Comparison of ENCODE assay signal across 9 cellular contexts in the genomic region with DNA sequence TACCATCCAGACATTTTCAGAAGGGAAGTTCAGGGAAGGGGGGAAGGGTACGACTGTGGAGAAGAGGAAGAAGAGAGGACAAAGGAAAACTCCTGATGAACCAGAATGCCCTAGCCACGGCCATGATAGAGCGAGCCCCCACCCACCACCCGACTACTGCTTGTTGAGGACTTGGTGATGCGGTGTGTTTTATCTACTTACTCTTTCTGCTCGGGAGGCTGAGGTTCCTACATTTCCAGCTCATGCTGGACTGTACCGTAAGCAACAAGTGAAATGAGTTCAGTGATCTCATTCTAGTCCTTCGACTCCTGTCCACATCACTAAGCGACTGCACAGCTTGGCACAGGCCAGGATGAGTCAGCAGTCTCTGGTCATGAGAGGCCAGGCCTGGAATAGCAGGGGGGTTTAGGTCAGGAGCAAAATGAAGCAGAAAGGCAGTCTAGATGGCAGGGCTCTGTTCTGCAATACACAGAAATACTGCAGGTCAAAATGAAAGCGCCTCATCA.
DNase-seq lines count a peak whose midpoint lies in the region; ATAC-seq, FAIRE-seq and TF ChIP-seq lines count a peak whose summit lies in the region.
"Had no signal": no experiment of that assay in that cellular context is flagged by ENCODE, and none has a peak within 500 bp of the region (broad histone marks: within the 10 kb centered on the region; RNA-seq: fewer than 3 reads in every experiment).

No MANE protein-coding gene starts in this region.

- no peaks in the 10 kb centered on the region for H3K27me3 ChIP-seq in osteoblast (ENCODE audit: insufficient read depth, low read length)

- H3K27ac Mint-ChIP-seq in activated T-helper 17 cell treated with anti-CD3 and anti-CD28 coated beads, Interleukin-2, amount 50 U/mL, for 72 hours = peak overlapping the region; percentile 0

- no peaks in the 10 kb centered on the region for H3K27me3 Mint-ChIP-seq in activated T-helper 17 cell treated with anti-CD3 and anti-CD28 coated beads, Interleukin-2, amount 50 U/mL, for 72 hours

- H3K36me3 ChIP-seq in osteoblast (ENCODE audit: insufficient read depth, low read length) = no peaks in the 10 kb centered on the region

- peak overlapping the region; percentile 22 for H2AFZ ChIP-seq in osteoblast (ENCODE audit: low read length)

- H3K27ac ChIP-seq in osteoblast (ENCODE audit: low read depth, low read length) = peak overlapping the region; percentile 99
- H3K27ac ChIP-seq: SK-N-MC had no signal

- H3K4me3 ChIP-seq in osteoblast (ENCODE audit: insufficient read depth, low read length) = peak overlapping the region; percentile 77
- H3K4me3 ChIP-seq: SK-N-MC had no signal

- peaks cover 3% of the 10 kb centered on the region for H3K4me1 Mint-ChIP-seq in activated T-helper 17 cell treated with anti-CD3 and anti-CD28 coated beads, Interleukin-2, amount 50 U/mL, for 72 hours

- H3K4me3 Mint-ChIP-seq in activated T-helper 17 cell treated with anti-CD3 and anti-CD28 coated beads, Interleukin-2, amount 50 U/mL, for 72 hours = no peak overlapping the region

- H3K9me3 ChIP-seq in osteoblast (ENCODE audit: low read depth, low read length) = no peaks in the 10 kb centered on the region

- no peak for FAIRE-seq in GM12891 (lab: Jason Lieb, UNC)

- peak; percentile 32 for ATAC-seq in activated T-helper 17 cell treated with anti-CD3 and anti-CD28 coated beads, Interleukin-2, amount 50 U/mL, for 72 hours (replicated peaks)

- H3K9me3 Mint-ChIP-seq in activated T-helper 17 cell treated with anti-CD3 and anti-CD28 coated beads, Interleukin-2, amount 50 U/mL, for 72 hours = peaks cover 2% of the 10 kb centered on the region

- H3K36me3 Mint-ChIP-seq in activated T-helper 17 cell treated with anti-CD3 and anti-CD28 coated beads, Interleukin-2, amount 50 U/mL, for 72 hours (ENCODE audit: low read depth) = peaks cover 15% of the 10 kb centered on the region

- no peaks in the 10 kb centered on the region for H4K20me1 ChIP-seq in osteoblast (ENCODE audit: insufficient read depth, low read length)

- peaks cover 24% of the 10 kb centered on the region for H3K79me2 ChIP-seq in osteoblast (ENCODE audit: insufficient read depth, low read length)

- TF ChIP-seq POLR2A in GM12891 (IDR thresholded peaks at IDR 0.05; ENCODE audit: low read depth, low read length) = no peak

- peaks cover 49% of the 10 kb centered on the region for H3K4me1 ChIP-seq in osteoblast (ENCODE audit: insufficient read depth, low read length)

- no peak for TF ChIP-seq CTCF in osteoblast (IDR thresholded peaks at IDR 0.05; ENCODE audit: extremely low read depth, low read depth, low read length)

- peak; percentile 85 for DNase-seq in HK-2 (ENCODE audit: unreplicated experiment)
- peak; percentile 94 for DNase-seq in glomerular endothelial cell (ENCODE audit: extremely low read depth, low read depth, low spot score)
- peak; percentile 74 for DNase-seq in osteoblast (ENCODE audit: insufficient read length, low spot score, missing footprints)
- DNase-seq in GM12891 (ENCODE audit: insufficient read length, low spot score) = no peak
- DNase-seq in NCI-H1694 (lab: John Stamatoyannopoulos, UW) = no peak
- no peak for DNase-seq in stimulated activated CD4-positive, alpha-beta T cell treated with anti-CD3 and anti-CD28 coated beads, Interleukin-4, amount 100 ng/mL, for 1 hour
- DNase-seq in NCI-H526 (lab: John Stamatoyannopoulos, UW) = no peak

- H3K4me2 ChIP-seq in osteoblast (ENCODE audit: insufficient read depth, low read length) = peak overlapping the region; percentile 93

TF ChIP-seq in GM12891, 5 proteins besides CTCF, POLR2A, EP300 and RAD21:
- no peak for TF ChIP-seq POU2F2 (IDR thresholded peaks at IDR 0.05; ENCODE audit: low read depth, low read length)
- TF ChIP-seq POLR2AphosphoS5 (IDR thresholded peaks at IDR 0.05; ENCODE audit: low read depth, low read length) = no peak
- TF ChIP-seq SPI1 (IDR thresholded peaks at IDR 0.05; ENCODE audit: low read depth, low read length) = no peak
- no peak for TF ChIP-seq TAF1 (IDR thresholded peaks at IDR 0.05; ENCODE audit: low read depth, low read length)
- TF ChIP-seq PAX5 (IDR thresholded peaks at IDR 0.05; ENCODE audit: insufficient read depth, low read length, severe bottlenecking) = no peak

Comparison
In these comparisons a context has a peak if more than half of its experiments do, and no peak if none do; other contexts are left out.
1. DNase-seq: peak in HK-2 (single experiment), glomerular endothelial cell (single experiment) and osteoblast (single experiment); none in GM12891 (single experiment), NCI-H1694 (single experiment), stimulated activated CD4-positive, alpha-beta T cell treated with anti-CD3 and anti-CD28 coated beads, Interleukin-4, amount 100 ng/mL, for 1 hour (single experiment) and NCI-H526 (0 of 2).